8 cellular contexts compared by ENCODE assay signal in genomic region chr12:49827351-49828099, GRCh38. TPM values are rescaled to one million over a fixed set of nuclear protein-coding genes. Genes with fewer than 3 reads are reported as not detected.
DNase-seq lines count a peak whose midpoint lies in the region; ATAC-seq and TF ChIP-seq lines count a peak whose summit lies in the region.

No MANE protein-coding gene starts in this region.

- H3K9me3 Mint-ChIP-seq in nephron = no peaks in the 10 kb centered on the region
- H3K9me3 Mint-ChIP-seq in type B pancreatic cell = no peaks in the 10 kb centered on the region

- H3K9me2 ChIP-seq in DOHH2 (replicated peaks; ENCODE audit: control insufficient read depth, low read length) = no peaks in the 10 kb centered on the region
- no peaks in the 10 kb centered on the region for H3K9me2 ChIP-seq in OCI-LY1 (ENCODE audit: low read depth, low read length)

- peaks cover 48% of the 10 kb centered on the region for H3K4me1 Mint-ChIP-seq in nephron
- peaks cover 30% of the 10 kb centered on the region for H3K4me1 Mint-ChIP-seq in type B pancreatic cell (ENCODE audit: unreplicated experiment)

- H3F3A ChIP-seq in DOHH2 (ENCODE audit: control insufficient read depth, insufficient read depth) = no peaks in the 10 kb centered on the region
- no peaks in the 10 kb centered on the region for H3F3A ChIP-seq in OCI-LY1 (ENCODE audit: insufficient read depth, low read length)

- peak overlapping the region; percentile 96 for H3K4me2 ChIP-seq in DOHH2 (ENCODE audit: low read length)
- H3K4me2 ChIP-seq in OCI-LY1 (ENCODE audit: low read length) = peak overlapping the region; percentile 91

- no peak overlapping the region for H3K27ac ChIP-seq in DOHH2 (ENCODE audit: low read depth, low read length)
- H3K27ac ChIP-seq in OCI-LY1 (ENCODE audit: low read depth, low read length, poor library complexity, severe bottlenecking) = no peak overlapping the region

- DNase-seq in activated gamma-delta T cell treated with anti-CD3 and anti-CD28 coated beads, Interleukin-2, amount 50 U/mL, for 16 hours (ENCODE audit: low read depth) = peak; percentile 21
- peak; percentile 55 to 83 for DNase-seq in foreskin fibroblast
- peak; percentile 84 for DNase-seq in type B pancreatic cell (ENCODE audit: extremely low spot score, unreplicated experiment)
- no peak for DNase-seq in NOMO-1 treated with dmso at 0.1 percent for 144 hours (lab: John Stamatoyannopoulos, UW; ENCODE audit: unreplicated experiment)

- H3K27me3 Mint-ChIP-seq in nephron (ENCODE audit: low read depth) (no peaks in the 10 kb centered on the region), type B pancreatic cell (no peaks in the 10 kb centered on the region)

- peaks cover 5% of the 10 kb centered on the region for H3K36me3 Mint-ChIP-seq in nephron (ENCODE audit: low read depth)
- H3K36me3 Mint-ChIP-seq in type B pancreatic cell = peaks cover 3% of the 10 kb centered on the region

- H3K27ac Mint-ChIP-seq in nephron (peak overlapping the region; percentile 89 to 94 (median 94)), type B pancreatic cell (peak overlapping the region; percentile 56)

- H3K36me3 ChIP-seq in DOHH2 (ENCODE audit: control insufficient read depth, low read length) (no peaks in the 10 kb centered on the region; the same call in 1 of the 2 replicates), OCI-LY1 (ENCODE audit: insufficient read depth, low read length) (no peaks in the 10 kb centered on the region)

- H3K9me3 ChIP-seq in DOHH2 (ENCODE audit: control insufficient read depth, insufficient read depth, low read length) (no peaks in the 10 kb centered on the region), OCI-LY1 (ENCODE audit: low read length) (no peaks in the 10 kb centered on the region)

- ATAC-seq in HG02623 (IDR thresholded peaks at IDR 0.05; ENCODE audit: unreplicated experiment) = peak; percentile 8

- peak overlapping the region; percentile 95 for H3K4me3 ChIP-seq in DOHH2 (ENCODE audit: low read length)
- H3K4me3 ChIP-seq in OCI-LY1 (ENCODE audit: low read depth, low read length, poor library complexity, severe bottlenecking) = peak overlapping the region; percentile 96
- peak overlapping the region; percentile 82 to 88 for H3K4me3 ChIP-seq in foreskin fibroblast (ENCODE audit: low read depth in 1 of 2, low read length in 2 of 2)

- H3K4me1 ChIP-seq in DOHH2 (ENCODE audit: control insufficient read depth, low read length) = peaks cover 31% of the 10 kb centered on the region
- peaks cover 16% of the 10 kb centered on the region for H3K4me1 ChIP-seq in OCI-LY1 (ENCODE audit: insufficient read depth, low read length, severe bottlenecking)

- no peaks in the 10 kb centered on the region for H4K20me1 ChIP-seq in DOHH2 (ENCODE audit: control insufficient read depth, insufficient read depth, low read depth, low read length)
- H4K20me1 ChIP-seq in OCI-LY1 (ENCODE audit: insufficient read depth, low read length) = no peaks in the 10 kb centered on the region

- peak overlapping the region; percentile 64 for H3K9ac ChIP-seq in OCI-LY1 (ENCODE audit: low read length)

- no peak overlapping the region for H2AFZ ChIP-seq in OCI-LY1 (ENCODE audit: low read length)

- H3K27me3 ChIP-seq in DOHH2 (ENCODE audit: control insufficient read depth, low read length) (no peaks in the 10 kb centered on the region), OCI-LY1 (ENCODE audit: insufficient read depth, low read length) (peaks cover 4% of the 10 kb centered on the region; the same call in 1 of the 2 replicates)

- TF ChIP-seq CTCF in DOHH2 (IDR thresholded peaks at IDR 0.05; ENCODE audit: low read depth, low read length, poor library complexity, severe bottlenecking) = no peak
- TF ChIP-seq CTCF in OCI-LY1 (IDR thresholded peaks at IDR 0.05; ENCODE audit: low read length) = no peak
- no peak for TF ChIP-seq CTCF in foreskin fibroblast (IDR thresholded peaks at IDR 0.05; ENCODE audit: low read depth, low read length)
- no peak for TF ChIP-seq CTCF in nephron (IDR thresholded peaks at IDR 0.05; ENCODE audit: unreplicated experiment in 3 of 3)
- TF ChIP-seq CTCF in type B pancreatic cell (conservative IDR thresholded peaks at IDR 0.05) = no peak

- H3K4me3 Mint-ChIP-seq in nephron = peak overlapping the region; percentile 95 to 97 (median 96)
- H3K4me3 Mint-ChIP-seq in type B pancreatic cell = peak overlapping the region; percentile 93

- H3K79me2 ChIP-seq in DOHH2 (ENCODE audit: control insufficient read depth, low read length) (peaks cover 41% of the 10 kb centered on the region), OCI-LY1 (ENCODE audit: insufficient read depth, low read length) (no peaks in the 10 kb centered on the region)

RNA-seq across cellular contexts. Expression of gene NCKAP5L, which starts 0.7 kb away (rescaled TPM):
- 9.7 and 28.8 TPM in 2 replicates for total RNA-seq in type B pancreatic cell (ENCODE audit: low replicate concordance)

RNA-seq across cellular contexts. Expression of gene BCDIN3D, which starts 15.4 kb away (rescaled TPM):
- 8.1 and 8.5 TPM in 2 replicates for total RNA-seq in type B pancreatic cell (ENCODE audit: low replicate concordance)
